In the genomic region with DNA sequence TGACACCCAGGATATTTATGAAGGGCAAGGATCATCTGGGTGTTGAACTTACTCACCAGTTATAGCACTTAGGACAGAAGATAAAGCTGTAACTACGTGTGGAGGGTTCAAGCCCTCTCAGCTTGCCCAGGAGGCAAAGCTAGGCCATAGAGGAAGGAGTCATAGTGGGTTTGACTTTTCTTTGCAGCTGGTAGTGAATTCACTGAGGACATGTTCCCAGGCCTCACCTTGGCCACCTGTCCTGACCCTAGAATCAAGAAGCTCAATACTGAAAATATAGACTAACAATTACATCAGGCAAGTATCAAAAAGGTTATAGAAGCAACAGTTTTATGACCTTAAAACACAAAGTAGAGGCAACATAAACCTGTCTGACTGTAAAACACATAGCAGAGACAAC, we compare ENCODE assay signal across 20 cellular contexts.
"Had no signal": no experiment of that assay in that cellular context is flagged by ENCODE, and none has a peak within 500 bp of the region (broad histone marks: within the 10 kb centered on the region; RNA-seq: fewer than 3 reads in every experiment).

No MANE protein-coding gene starts in this region.

- H3K4me3 ChIP-seq: colonic mucosa, esophagus muscularis mucosa, gastroesophageal sphincter, heart right ventricle, lung, pancreas, right lobe of liver, thoracic aorta, tibial nerve, upper lobe of left lung had no signal

- H3K27ac ChIP-seq: colonic mucosa, esophagus muscularis mucosa, foreskin keratinocyte, gastroesophageal sphincter, heart right ventricle, neutrophil, pancreas, right lobe of liver, thoracic aorta, tibial nerve, upper lobe of left lung had no signal

- H3K27me3 ChIP-seq: colonic mucosa, esophagus muscularis mucosa, foreskin keratinocyte, gastroesophageal sphincter, heart right ventricle, neutrophil, pancreas, right lobe of liver, tibial nerve, upper lobe of left lung had no signal

- H3K9me3 ChIP-seq: colonic mucosa, esophagus muscularis mucosa, gastroesophageal sphincter, neutrophil, pancreas, right lobe of liver, thoracic aorta, tibial nerve, upper lobe of left lung had no signal

- DNase-seq: colonic mucosa; dermis blood vessel endothelial cell; effector memory CD4-positive, alpha-beta T cell; foreskin keratinocyte; heart right ventricle; hippocampal formation; natural killer cell; pancreas; right lobe of liver; small intestine; stimulated activated CD4-positive, alpha-beta T cell treated with anti-CD3 and anti-CD28 coated beads, Interleukin-15, amount 100 ng/mL, for 24 hours; stimulated activated CD4-positive, alpha-beta T cell treated with anti-CD3 and anti-CD28 coated beads, Interleukin-2, amount 100 ng/mL, for 48 hours; stimulated activated naive B cell treated with anti-CD40 and anti-IgM and Interleukin-4, amounts not matched to agents 10 μg/mL and 1 μg/mL and 100 μg/mL, for 72 hours; upper lobe of left lung had no signal

- H3K36me3 ChIP-seq: colonic mucosa, esophagus muscularis mucosa, gastroesophageal sphincter, heart right ventricle, neutrophil, pancreas, right lobe of liver, thoracic aorta, tibial nerve, upper lobe of left lung had no signal

- H3K4me1 ChIP-seq: colonic mucosa, esophagus muscularis mucosa, foreskin keratinocyte, gastroesophageal sphincter, heart right ventricle, pancreas, right lobe of liver, tibial nerve, upper lobe of left lung had no signal
